33 cellular contexts compared by ENCODE assay signal in genomic region chr6:162819284-162819683, GRCh38.
DNase-seq lines count a peak whose midpoint lies in the region; ATAC-seq, FAIRE-seq and TF ChIP-seq lines count a peak whose summit lies in the region.
"Had no signal": no experiment of that assay in that cellular context is flagged by ENCODE, and none has a peak within 500 bp of the region (broad histone marks: within the 10 kb centered on the region; RNA-seq: fewer than 3 reads in every experiment).

No MANE protein-coding gene starts in this region.

- peaks cover 13% of the 10 kb centered on the region; the same call in 1 of the 2 replicates for H3K9me3 ChIP-seq in HepG2 (ENCODE audit: low read length)
- H3K9me3 ChIP-seq in right lobe of liver = no peaks in the 10 kb centered on the region
- no peaks in the 10 kb centered on the region for H3K9me3 ChIP-seq in A549
- H3K9me3 ChIP-seq in K562 (replicated peaks; ENCODE audit: control insufficient read depth, insufficient read depth, low read depth, low read length) = no peaks in the 10 kb centered on the region; the same call in 1 of the 2 replicates
- no peaks in the 10 kb centered on the region for H3K9me3 ChIP-seq in kidney (ENCODE audit: control insufficient read depth in 1 of 2, low read length in 2 of 2)
- no peaks in the 10 kb centered on the region for H3K9me3 ChIP-seq in pancreas
- H3K9me3 ChIP-seq: BE2C; BLaER1; BLaER1 treated with 17β-estradiol and CSF1 and Interleukin-3, amounts not matched to agents 10 nM and 100 nM; Caco-2 had no signal

- 2% methylated on average over 2 of the region's 2 CpGs for WGBS in HepG2 (ENCODE audit: low lambda C conversion rate)
- WGBS in right lobe of liver (ENCODE audit: insufficient coverage, low coverage, low lambda C conversion rate, missing lambda C conversion rate) = 74% methylated on average over 2 of the region's 2 CpGs
- WGBS in A549 (ENCODE audit: missing lambda C conversion rate) = 10% methylated on average over 2 of the region's 2 CpGs
- WGBS in K562 (ENCODE audit: insufficient coverage, low coverage, missing lambda C conversion rate) = 0% methylated on average over 2 of the region's 2 CpGs
- 89% methylated on average over 2 of the region's 2 CpGs for WGBS in pancreas, 2 donors

- no TSS peak for BruUV-seq in HepG2 (replicated peaks; lab: Mats Ljungman, UMichigan)
- BruUV-seq in K562 (replicated peaks; lab: Mats Ljungman, UMichigan) = no TSS peak

- no peaks in the 10 kb centered on the region for H4K20me1 ChIP-seq in HepG2 (ENCODE audit: insufficient read depth, low read length)
- H4K20me1 ChIP-seq in K562 (replicated peaks; ENCODE audit: control insufficient read depth, insufficient read depth, low read length) = no peaks in the 10 kb centered on the region
- H4K20me1 ChIP-seq: BLaER1; BLaER1 treated with 17β-estradiol and CSF1 and Interleukin-3, amounts not matched to agents 10 nM and 100 nM had no signal

- TF ChIP-seq CTCF in HepG2 (CRISPR knock-in tag; IDR thresholded peaks at IDR 0.05) (no peak), right lobe of liver (IDR thresholded peaks at IDR 0.05) (no peak), A549 (IDR thresholded peaks at IDR 0.05) (no peak), K562 (IDR thresholded peaks at IDR 0.05 in 2 of 3, conservative IDR thresholded peaks at IDR 0.05 in 1 of 3; ENCODE audit: insufficient read depth in 2 of 3, low read depth in 1 of 3, low read length in 3 of 3) (no peak), kidney (IDR thresholded peaks at IDR 0.05; ENCODE audit: borderline replicate concordance, extremely low read depth, insufficient read depth) (no peak), pancreas (IDR thresholded peaks at IDR 0.05) (no peak)

- intact Hi-C loops in HepG2 (cut with micrococcal nuclease; ENCODE audit: unreplicated experiment) = no loop called here
- intact Hi-C loops in right lobe of liver (cut with DNase I) = no loop called here
- intact Hi-C loops in K562 (cut with micrococcal nuclease) = no loop called here
- intact Hi-C loops in kidney (cut with DNase I) = no loop called here
- intact Hi-C loops in pancreas (cut with DNase I) = no loop called here

- H3K4me2 ChIP-seq in HepG2 (ENCODE audit: low read depth, low read length) = no peak overlapping the region
- H3K4me2 ChIP-seq in A549 = no peak overlapping the region
- no peak overlapping the region for H3K4me2 ChIP-seq in K562 (ENCODE audit: insufficient read depth, low read length)
- H3K4me2 ChIP-seq: BLaER1; BLaER1 treated with 17β-estradiol and CSF1 and Interleukin-3, amounts not matched to agents 10 nM and 100 nM had no signal

- H3K4me3 ChIP-seq in HepG2 (replicated peaks in 1 of 3; ENCODE audit: insufficient read depth in 1 of 3, low read depth in 2 of 3, low read length in 3 of 3) (no peak overlapping the region), right lobe of liver (no peak overlapping the region), A549 (no peak overlapping the region), K562 (no peak overlapping the region), kidney (ENCODE audit: low read length in 2 of 2) (no peak overlapping the region), pancreas (no peak overlapping the region)
- H3K4me3 ChIP-seq: BLaER1; BLaER1 treated with 17β-estradiol and CSF1 and Interleukin-3, amounts not matched to agents 10 nM and 100 nM had no signal

- H3K4me1 ChIP-seq in HepG2 (ENCODE audit: insufficient read depth, low read length) = no peaks in the 10 kb centered on the region
- H3K4me1 ChIP-seq in right lobe of liver = no peaks in the 10 kb centered on the region
- H3K4me1 ChIP-seq in A549 = no peaks in the 10 kb centered on the region
- H3K4me1 ChIP-seq in K562 (replicated peaks in 1 of 2; ENCODE audit: control insufficient read depth in 2 of 2, insufficient read depth in 2 of 2, low read length in 2 of 2) = no peaks in the 10 kb centered on the region
- no peaks in the 10 kb centered on the region for H3K4me1 ChIP-seq in kidney (ENCODE audit: control insufficient read depth in 1 of 2, insufficient read depth in 1 of 2, low read depth in 1 of 2, low read length in 2 of 2)
- no peaks in the 10 kb centered on the region for H3K4me1 ChIP-seq in pancreas
- H3K4me1 ChIP-seq: BLaER1; BLaER1 treated with 17β-estradiol and CSF1 and Interleukin-3, amounts not matched to agents 10 nM and 100 nM; Caco-2 had no signal

- POLR2A ChIA-PET in HepG2 (lab: Yijun Ruan, JAX) = no interaction called here
- POLR2A ChIA-PET in A549 (lab: Yijun Ruan, JAX) = no interaction called here
- POLR2A ChIA-PET in K562 (lab: Yijun Ruan, JAX) = no interaction called here

- no peak overlapping the region for H3K9ac ChIP-seq in HepG2 (ENCODE audit: insufficient read depth, low read depth, low read length)
- H3K9ac ChIP-seq in K562 (ENCODE audit: insufficient read depth in 1 of 2, low read depth in 2 of 2, low read length in 2 of 2) = no peak overlapping the region
- no peak overlapping the region for H3K9ac ChIP-seq in kidney (ENCODE audit: low read length in 2 of 2)
- H3K9ac ChIP-seq: BLaER1; BLaER1 treated with 17β-estradiol and CSF1 and Interleukin-3, amounts not matched to agents 10 nM and 100 nM had no signal

- TF ChIP-seq EP300 in HepG2 (IDR thresholded peaks at IDR 0.05; ENCODE audit: low read depth in 2 of 2, low read length in 2 of 2) = no peak
- TF ChIP-seq EP300 in HepG2 (CRISPR knock-in tag; IDR thresholded peaks at IDR 0.05; ENCODE audit: borderline replicate concordance) = no peak
- no peak for TF ChIP-seq EP300 in A549 (IDR thresholded peaks at IDR 0.05)
- TF ChIP-seq EP300 in K562 (IDR thresholded peaks at IDR 0.05; ENCODE audit: low read length) = no peak

- TF ChIP-seq RAD21 in HepG2 (CRISPR knock-in tag; IDR thresholded peaks at IDR 0.05) (no peak), A549 (conservative IDR thresholded peaks at IDR 0.05 in 1 of 2, IDR thresholded peaks at IDR 0.05 in 1 of 2) (no peak), K562 (CRISPR knock-in tag; conservative IDR thresholded peaks at IDR 0.05 in 1 of 2, IDR thresholded peaks at IDR 0.05 in 1 of 2) (no peak)

- TF ChIP-seq POLR2A in HepG2 (IDR thresholded peaks at IDR 0.05; ENCODE audit: insufficient read depth in 1 of 2, low read depth in 2 of 2, low read length in 2 of 2) (no peak), right lobe of liver (IDR thresholded peaks at IDR 0.05) (no peak), A549 (IDR thresholded peaks at IDR 0.05; ENCODE audit: low read length) (no peak), K562 (conservative IDR thresholded peaks at IDR 0.05) (no peak)

- CTCF ChIA-PET in HepG2 (lab: Yijun Ruan, JAX; ENCODE audit: low intra/inter-chr PET ratio, low total read pairs) (no interaction called here), A549 (lab: Yijun Ruan, JAX) (no interaction called here), K562 (lab: Yijun Ruan, JAX; ENCODE audit: low intra/inter-chr PET ratio) (no interaction called here)

- in situ Hi-C loops in HepG2 (cut with HindIII; ENCODE audit: extremely low pct_ligation_motif_present, low pct_unique_long_range_greater_than_20kb) (no loop called here), K562 (cut with MboI) (no loop called here)

- H3K36me3 ChIP-seq in HepG2 (replicated peaks in 1 of 2; ENCODE audit: control insufficient read depth in 1 of 2, insufficient read depth in 2 of 2, low read length in 2 of 2) (no peaks in the 10 kb centered on the region), right lobe of liver (no peaks in the 10 kb centered on the region), K562 (ENCODE audit: control insufficient read depth, insufficient read depth, low read length) (no peaks in the 10 kb centered on the region), kidney (ENCODE audit: control insufficient read depth in 1 of 2, insufficient read depth in 2 of 2, low read length in 2 of 2) (no peaks in the 10 kb centered on the region), pancreas (no peaks in the 10 kb centered on the region)
- H3K36me3 ChIP-seq: BE2C; BLaER1; BLaER1 treated with 17β-estradiol and CSF1 and Interleukin-3, amounts not matched to agents 10 nM and 100 nM had no signal

- no peak overlapping the region for H3K27ac ChIP-seq in HepG2 (ENCODE audit: extremely low read length, insufficient read depth, low read length)
- H3K27ac ChIP-seq in right lobe of liver = no peak overlapping the region
- H3K27ac ChIP-seq in A549 = no peak overlapping the region
- no peak overlapping the region for H3K27ac ChIP-seq in K562 (ENCODE audit: extremely low read depth, low read depth, low read length)
- no peak overlapping the region for H3K27ac ChIP-seq in kidney (ENCODE audit: low read depth in 2 of 2, low read length in 2 of 2)
- H3K27ac ChIP-seq in pancreas = no peak overlapping the region
- H3K27ac ChIP-seq: 22Rv1; BLaER1; BLaER1 treated with 17β-estradiol and CSF1 and Interleukin-3, amounts not matched to agents 10 nM and 100 nM; C4-2B had no signal

- H3K27me3 ChIP-seq in HepG2 (ENCODE audit: control insufficient read depth in 1 of 2, insufficient read depth in 2 of 2, low read length in 2 of 2) (no peaks in the 10 kb centered on the region), right lobe of liver (no peaks in the 10 kb centered on the region), K562 (ENCODE audit: control insufficient read depth in 2 of 2, insufficient read depth in 2 of 2, low read length in 2 of 2) (no peaks in the 10 kb centered on the region), pancreas (no peaks in the 10 kb centered on the region)
- H3K27me3 ChIP-seq: BE2C; BLaER1; BLaER1 treated with 17β-estradiol and CSF1 and Interleukin-3, amounts not matched to agents 10 nM and 100 nM had no signal

- H3K9me1 ChIP-seq in K562 (ENCODE audit: control insufficient read depth, insufficient read depth, low read length) = no peaks in the 10 kb centered on the region

- DNase-seq in HepG2 (ENCODE audit: low spot score) (no peak), right lobe of liver (no peak), A549 (ENCODE audit: low read depth in 1 of 2, low spot score in 1 of 2) (no peak), K562 (ENCODE audit: extremely low read depth in 1 of 4, low spot score in 3 of 4) (no peak), kidney (no peak), DMS79 (lab: John Stamatoyannopoulos, UW) (no peak), pancreas (no peak)
- DNase-seq in activated T-cell treated with anti-CD3 and anti-CD28 coated beads, Interleukin-2, amount 50 U/mL, for 48 hours = no peak
- DNase-seq: 8988T; ACHN; AML-193; BE2C; C1 segment of cervical spinal cord; Caco-2; Calu3; CD4-positive, alpha-beta memory T cell; CD4-positive, alpha-beta T cell; CD4-positive, CD25-positive, alpha-beta regulatory T cell; CD8-positive, alpha-beta memory T cell; CD8-positive, alpha-beta T cell; COR-L47; DMS 273 treated with DMSO at 0.1 percent for 48 hours; DMS153; DMS53; DMS79 treated with DMSO at 0.1 percent for 48 hours; DND-41; EL had no signal

- ATAC-seq in HepG2 (no peak), right lobe of liver (no peak), A549 (no peak), K562 (no peak), pancreas (no peak)
- ATAC-seq: CD8-positive, alpha-beta T cell had no signal

- H3K79me2 ChIP-seq in HepG2 (ENCODE audit: insufficient read depth, low read length) = no peaks in the 10 kb centered on the region
- no peaks in the 10 kb centered on the region for H3K79me2 ChIP-seq in K562 (ENCODE audit: control insufficient read depth, insufficient read depth, low read length)

- H2AFZ ChIP-seq in HepG2 (ENCODE audit: low read length) = no peak overlapping the region
- H2AFZ ChIP-seq in K562 (ENCODE audit: low read depth, low read length) = no peak overlapping the region

- FAIRE-seq in HepG2 (lab: Jason Lieb, UNC) (no peak), A549 (lab: Jason Lieb, UNC) (no peak), K562 (lab: Jason Lieb, UNC) (no peak), kidney (lab: Jason Lieb, UNC) (peak; percentile 27), pancreas (lab: Jason Lieb, UNC) (no peak)
- FAIRE-seq: A204.1, D721Med had no signal

Comparison
In these comparisons a context has a peak if more than half of its experiments do, and no peak if none do; other contexts are left out.
1. Of the 241 proteins assayed by ChIP-seq in both HepG2 and K562: peak only in HepG2: MAFF and MAFK; only in K562: MAFG; in both: none; in neither: 238.